Comparison of ENCODE assay signal across 1 cellular context in the genomic region with DNA sequence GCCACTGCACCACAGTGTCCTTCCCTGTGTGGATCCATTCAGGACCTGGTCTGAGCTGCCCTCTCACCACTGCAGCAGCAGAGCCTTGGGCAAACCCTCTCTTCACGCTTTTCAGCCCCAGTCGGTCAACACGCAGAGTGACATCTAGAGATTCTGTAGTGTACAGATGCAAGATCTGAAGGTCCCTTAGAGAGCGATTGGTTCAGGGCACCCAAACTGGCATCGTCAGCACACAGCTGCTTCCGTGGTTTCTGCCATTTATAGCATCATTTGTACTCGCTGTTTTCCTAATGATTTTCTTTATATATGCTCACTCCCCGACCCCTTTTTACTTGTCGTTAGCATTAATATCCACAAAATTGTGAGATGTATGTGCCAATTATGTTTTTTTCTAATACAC.
TF ChIP-seq lines count a peak whose summit lies in the region.

No MANE protein-coding gene starts in this region.

TF ChIP-seq in IMR-90, 13 proteins besides CTCF, POLR2A, EP300 and RAD21:
- TF ChIP-seq CEBPB (IDR thresholded peaks at IDR 0.05; ENCODE audit: low read depth, low read length) = no peak
- no peak for TF ChIP-seq BHLHE40 (IDR thresholded peaks at IDR 0.05; ENCODE audit: low read depth, low read length)
- TF ChIP-seq, protein P1, sequence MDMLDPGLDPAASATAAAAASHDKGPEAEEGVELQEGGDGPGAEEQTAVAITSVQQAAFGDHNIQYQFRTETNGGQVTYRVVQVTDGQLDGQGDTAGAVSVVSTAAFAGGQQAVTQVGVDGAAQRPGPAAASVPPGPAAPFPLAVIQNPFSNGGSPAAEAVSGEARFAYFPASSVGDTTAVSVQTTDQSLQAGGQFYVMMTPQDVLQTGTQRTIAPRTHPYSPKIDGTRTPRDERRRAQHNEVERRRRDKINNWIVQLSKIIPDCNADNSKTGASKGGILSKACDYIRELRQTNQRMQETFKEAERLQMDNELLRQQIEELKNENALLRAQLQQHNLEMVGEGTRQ (IDR thresholded peaks at IDR 0.05; ENCODE audit: low read depth, low read length) = no peak
- TF ChIP-seq SMC3 (IDR thresholded peaks at IDR 0.05; ENCODE audit: low read depth, low read length) = no peak
TF ChIP-seq in IMR-90: peak in this region for 0.
